10 cellular contexts compared by ENCODE assay signal in genomic region chr4:53321151-53321987, GRCh38. TPM values are rescaled to one million over a fixed set of nuclear protein-coding genes. Genes with fewer than 3 reads are reported as not detected.
DNase-seq lines count a peak whose midpoint lies in the region; ATAC-seq and TF ChIP-seq lines count a peak whose summit lies in the region.
"Had no signal": no experiment of that assay in that cellular context is flagged by ENCODE, and none has a peak within 500 bp of the region (broad histone marks: within the 10 kb centered on the region; RNA-seq: fewer than 3 reads in every experiment).

No MANE protein-coding gene starts in this region.

- H3K27ac ChIP-seq in thoracic aorta, result peak overlapping the region; percentile 54 to 77

- no peak for TF ChIP-seq CTCF in thoracic aorta (IDR thresholded peaks at IDR 0.05)

- H3K27me3 Mint-ChIP-seq in activated CD4-positive, alpha-beta T cell treated with anti-CD3 and anti-CD28 coated beads for 36 hours, result no peaks in the 10 kb centered on the region
- no peaks in the 10 kb centered on the region for H3K27me3 Mint-ChIP-seq in activated naive CD4-positive, alpha-beta T cell treated with anti-CD3 and anti-CD28 coated beads for 36 hours (ENCODE audit: low read depth)
- H3K27me3 Mint-ChIP-seq: activated B cell treated with CpG ODN at 0.5 μM for 24 hours had no signal

- DNase-seq in activated CD4-positive, alpha-beta T cell treated with anti-CD3 and anti-CD28 coated beads for 36 hours, result no peak
- no peak for DNase-seq in activated CD4-positive, alpha-beta T cell treated with anti-CD3 and anti-CD28 coated beads for 1 hour
- peak; percentile 67 to 80 for DNase-seq in SW 1271 (lab: John Stamatoyannopoulos, UW)
- DNase-seq in glomerular visceral epithelial cell (ENCODE audit: extremely low spot score), result peak; percentile 18
- DNase-seq in thoracic aorta (ENCODE audit: low spot score), result no peak
- no peak for DNase-seq in SHP77 (lab: John Stamatoyannopoulos, UW)
- no peak for DNase-seq in activated naive CD4-positive, alpha-beta T cell treated with anti-CD3 and anti-CD28 coated beads for 36 hours
- DNase-seq: activated B cell treated with CpG ODN at 0.5 μM for 24 hours had no signal

- POLR2A ChIA-PET in activated CD4-positive, alpha-beta T cell treated with anti-CD3 and anti-CD28 coated beads for 36 hours (lab: Charles Lee), result no interaction called here

- CTCF ChIA-PET in activated CD4-positive, alpha-beta T cell treated with anti-CD3 and anti-CD28 coated beads for 36 hours (lab: Charles Lee), result no interaction called here
- CTCF ChIA-PET in activated naive CD4-positive, alpha-beta T cell treated with anti-CD3 and anti-CD28 coated beads for 36 hours (lab: Charles Lee), result no interaction called here

- H3K4me1 Mint-ChIP-seq in activated CD4-positive, alpha-beta T cell treated with anti-CD3 and anti-CD28 coated beads for 36 hours, result peaks cover 16% of the 10 kb centered on the region
- peaks cover 22% of the 10 kb centered on the region for H3K4me1 Mint-ChIP-seq in activated naive CD4-positive, alpha-beta T cell treated with anti-CD3 and anti-CD28 coated beads for 36 hours (ENCODE audit: low read depth)

- peaks cover 14 to 31% of the 10 kb centered on the region in 2 donors for H3K4me1 ChIP-seq in thoracic aorta (ENCODE audit: control insufficient read depth in 1 of 2, low read depth in 2 of 2)

- ATAC-seq in activated CD4-positive, alpha-beta T cell treated with anti-CD3 and anti-CD28 coated beads for 36 hours, result peak; percentile 70
- ATAC-seq in thoracic aorta (ENCODE audit: insufficient number of reproducible peaks, low FRiP score, low read depth) (peak; percentile 76), HG02571 (IDR thresholded peaks at IDR 0.05; ENCODE audit: unreplicated experiment) (no peak)

- peak overlapping the region; percentile 49 for H3K4me3 ChIP-seq in thoracic aorta

- H3K4me3 Mint-ChIP-seq in activated CD4-positive, alpha-beta T cell treated with anti-CD3 and anti-CD28 coated beads for 36 hours, result no peak overlapping the region
- H3K4me3 Mint-ChIP-seq in activated naive CD4-positive, alpha-beta T cell treated with anti-CD3 and anti-CD28 coated beads for 36 hours, result no peak overlapping the region
- H3K4me3 Mint-ChIP-seq: activated B cell treated with CpG ODN at 0.5 μM for 24 hours, CD14-positive monocyte had no signal

- H3K9me3 ChIP-seq in thoracic aorta, result no peaks in the 10 kb centered on the region

- H3K36me3 ChIP-seq in thoracic aorta, result no peaks in the 10 kb centered on the region

- H3K36me3 Mint-ChIP-seq in activated CD4-positive, alpha-beta T cell treated with anti-CD3 and anti-CD28 coated beads for 36 hours (ENCODE audit: low read depth), result peaks cover 11% of the 10 kb centered on the region
- peaks cover 9% of the 10 kb centered on the region for H3K36me3 Mint-ChIP-seq in activated naive CD4-positive, alpha-beta T cell treated with anti-CD3 and anti-CD28 coated beads for 36 hours (ENCODE audit: low read depth)

- H3K9me3 Mint-ChIP-seq in activated CD4-positive, alpha-beta T cell treated with anti-CD3 and anti-CD28 coated beads for 36 hours (ENCODE audit: low read depth), result no peaks in the 10 kb centered on the region
- H3K9me3 Mint-ChIP-seq in activated naive CD4-positive, alpha-beta T cell treated with anti-CD3 and anti-CD28 coated beads for 36 hours, result no peaks in the 10 kb centered on the region
- H3K9me3 Mint-ChIP-seq: activated B cell treated with CpG ODN at 0.5 μM for 24 hours had no signal

- no peaks in the 10 kb centered on the region for H3K27me3 ChIP-seq in thoracic aorta (replicated peaks; ENCODE audit: insufficient read depth)

- intact Hi-C loops in activated CD4-positive, alpha-beta T cell treated with anti-CD3 and anti-CD28 coated beads for 36 hours (cut with DNase I, micrococcal nuclease), result no loop called here
- intact Hi-C loops in activated naive CD4-positive, alpha-beta T cell treated with anti-CD3 and anti-CD28 coated beads for 36 hours (cut with micrococcal nuclease), result no loop called here

- peak overlapping the region; percentile 55 for H3K27ac Mint-ChIP-seq in activated CD4-positive, alpha-beta T cell treated with anti-CD3 and anti-CD28 coated beads for 36 hours
- no peak overlapping the region for H3K27ac Mint-ChIP-seq in activated naive CD4-positive, alpha-beta T cell treated with anti-CD3 and anti-CD28 coated beads for 36 hours
- H3K27ac Mint-ChIP-seq: activated B cell treated with CpG ODN at 0.5 μM for 24 hours, CD14-positive monocyte had no signal

RNA-seq across cellular contexts. Expression of gene SCFD2, which starts 44.5 kb away (rescaled TPM):
- 10 to 100 TPM; 21.6 to 22.5 TPM for total RNA-seq in activated CD4-positive, alpha-beta T cell treated with anti-CD3 and anti-CD28 coated beads for 36 hours
- total RNA-seq in thoracic aorta, result 10 to 100 TPM; 20.3 to 27.4 TPM
- total RNA-seq in activated naive CD4-positive, alpha-beta T cell treated with anti-CD3 and anti-CD28 coated beads for 36 hours, result 10 to 100 TPM; 14.3 to 15.1 TPM

RNA-seq across cellular contexts. Expression of gene FIP1L1, which starts 56.1 kb away (rescaled TPM):
- 10 to 100 TPM; 72.3 to 96.3 TPM for total RNA-seq in activated CD4-positive, alpha-beta T cell treated with anti-CD3 and anti-CD28 coated beads for 36 hours
- total RNA-seq in thoracic aorta, result 10 to 100 TPM; 29.5 to 57.9 TPM
- 10 to 100 TPM; 49.9 to 55.4 TPM for total RNA-seq in activated naive CD4-positive, alpha-beta T cell treated with anti-CD3 and anti-CD28 coated beads for 36 hours

Comparison
In these comparisons a context has a peak if more than half of its experiments do, and no peak if none do; other contexts are left out.
1. DNase-seq: peak in SW 1271 (2 of 2) and glomerular visceral epithelial cell (single experiment); none in activated CD4-positive, alpha-beta T cell treated with anti-CD3 and anti-CD28 coated beads for 36 hours (single experiment), activated CD4-positive, alpha-beta T cell treated with anti-CD3 and anti-CD28 coated beads for 1 hour (single experiment), thoracic aorta (single experiment), SHP77 (0 of 2) and activated naive CD4-positive, alpha-beta T cell treated with anti-CD3 and anti-CD28 coated beads for 36 hours (single experiment).